In the genomic region with DNA sequence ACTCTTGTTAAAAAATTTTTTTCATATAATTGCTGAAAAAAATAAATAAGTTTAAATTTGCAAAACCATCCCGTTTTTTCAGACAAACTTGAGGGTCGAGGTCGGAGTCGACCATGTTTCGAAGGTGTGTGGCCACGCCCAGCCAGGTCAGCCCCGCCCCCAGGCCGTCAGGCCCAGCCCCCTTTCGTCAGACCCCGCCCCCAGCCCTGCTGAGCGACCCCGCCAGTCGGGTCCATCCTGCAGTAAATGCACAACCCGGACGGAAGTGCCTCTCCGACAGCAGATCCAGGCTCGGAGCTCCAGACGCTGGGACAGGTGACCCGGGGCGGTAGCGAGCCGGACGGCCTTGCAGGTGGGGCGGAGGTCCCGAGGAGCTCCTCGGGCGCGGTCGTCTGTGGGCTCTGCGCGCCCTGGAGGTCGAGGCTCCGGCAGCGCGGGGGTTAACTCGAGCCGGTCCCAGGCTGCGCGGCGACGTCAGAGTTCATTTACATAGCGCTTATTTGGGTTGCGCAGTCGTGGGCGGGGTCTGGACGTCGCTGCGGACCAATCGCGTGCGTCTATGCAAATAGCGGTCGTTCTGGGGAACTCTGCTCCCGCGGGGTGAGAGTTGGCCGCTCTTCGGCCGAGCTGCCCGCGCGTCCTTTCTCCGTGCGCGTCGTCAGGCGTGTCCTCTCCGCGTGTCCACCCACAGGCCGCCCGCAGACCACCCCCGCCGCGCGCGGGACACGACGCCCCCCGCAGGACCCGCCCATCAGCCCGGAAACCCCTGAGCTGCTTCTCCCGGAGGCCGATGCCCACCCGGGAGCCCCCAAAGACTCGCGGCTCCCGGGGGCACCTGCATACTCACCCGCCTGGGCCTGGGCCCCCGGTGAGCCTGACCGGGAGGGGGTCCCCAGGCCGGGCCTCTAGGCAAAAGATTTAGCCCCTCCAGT, we compare ENCODE assay signal across 8 cellular contexts. TPM values are rescaled to one million over a fixed set of nuclear protein-coding genes. Genes with fewer than 3 reads are reported as not detected.
DNase-seq lines count a peak whose midpoint lies in the region; ATAC-seq and TF ChIP-seq lines count a peak whose summit lies in the region.

A gene with protein sequence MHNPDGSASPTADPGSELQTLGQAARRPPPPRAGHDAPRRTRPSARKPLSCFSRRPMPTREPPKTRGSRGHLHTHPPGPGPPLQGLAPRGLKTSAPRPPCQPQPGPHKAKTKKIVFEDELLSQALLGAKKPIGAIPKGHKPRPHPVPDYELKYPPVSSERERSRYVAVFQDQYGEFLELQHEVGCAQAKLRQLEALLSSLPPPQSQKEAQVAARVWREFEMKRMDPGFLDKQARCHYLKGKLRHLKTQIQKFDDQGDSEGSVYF (plus strand): TSS at position 225 of the 932 bp plus-strand sequence. CDS start 22 bp downstream, at position 247.

- H3K4me1 Mint-ChIP-seq in activated T-helper 1 cell treated with anti-CD3 and anti-CD28 coated beads, Interleukin-12 subunit alpha, Interleukin-12 subunit beta, Interleukin-2, Interleukin-4 antibody, amounts not matched to agents 30 ng/mL and 10 ng/mL and 1 ng/mL, durations not matched to agents 14 hours and 24 hours and 36 hours (ENCODE audit: low read depth): peaks cover 4% of the 10 kb centered on the region
- peaks cover 5 to 25% (median 15%) of the 10 kb centered on the region in 3 donors for H3K4me1 Mint-ChIP-seq in naive B cell
- peaks cover 9% of the 10 kb centered on the region for H3K4me1 Mint-ChIP-seq in stimulated activated effector memory CD8-positive, alpha-beta T cell treated with anti-CD3 and anti-CD28 coated beads, Interleukin-12 subunit alpha, Interleukin-12 subunit beta, amount 100 ng/mL, for 72 hours

- H3K4me3 Mint-ChIP-seq in activated T-helper 1 cell treated with anti-CD3 and anti-CD28 coated beads, Interleukin-12 subunit alpha, Interleukin-12 subunit beta, Interleukin-2, Interleukin-4 antibody, amounts not matched to agents 30 ng/mL and 10 ng/mL and 1 ng/mL, durations not matched to agents 14 hours and 24 hours and 36 hours: peak within 1 kb of the TSS; percentile 89
- peak within 1 kb of the TSS; percentile 85 to 99 (median 95) for H3K4me3 Mint-ChIP-seq in naive B cell
- H3K4me3 Mint-ChIP-seq in stimulated activated effector memory CD8-positive, alpha-beta T cell treated with anti-CD3 and anti-CD28 coated beads, Interleukin-12 subunit alpha, Interleukin-12 subunit beta, amount 100 ng/mL, for 72 hours: peak within 1 kb of the TSS; percentile 80

- no peak for TF ChIP-seq CTCF in LNCaP clone FGC (IDR thresholded peaks at IDR 0.05; ENCODE audit: control insufficient read depth, extremely low read depth, insufficient read depth)

- H3K36me3 Mint-ChIP-seq in activated T-helper 1 cell treated with anti-CD3 and anti-CD28 coated beads, Interleukin-12 subunit alpha, Interleukin-12 subunit beta, Interleukin-2, Interleukin-4 antibody, amounts not matched to agents 30 ng/mL and 10 ng/mL and 1 ng/mL, durations not matched to agents 14 hours and 24 hours and 36 hours (ENCODE audit: low read depth): peaks cover 2% of the 10 kb centered on the region
- no peaks in the 10 kb centered on the region for H3K36me3 Mint-ChIP-seq in naive B cell
- peaks cover 11% of the 10 kb centered on the region for H3K36me3 Mint-ChIP-seq in stimulated activated effector memory CD8-positive, alpha-beta T cell treated with anti-CD3 and anti-CD28 coated beads, Interleukin-12 subunit alpha, Interleukin-12 subunit beta, amount 100 ng/mL, for 72 hours

- no peaks in the 10 kb centered on the region for H3K9me3 Mint-ChIP-seq in activated T-helper 1 cell treated with anti-CD3 and anti-CD28 coated beads, Interleukin-12 subunit alpha, Interleukin-12 subunit beta, Interleukin-2, Interleukin-4 antibody, amounts not matched to agents 30 ng/mL and 10 ng/mL and 1 ng/mL, durations not matched to agents 14 hours and 24 hours and 36 hours
- H3K9me3 Mint-ChIP-seq in naive B cell: no peaks in the 10 kb centered on the region
- H3K9me3 Mint-ChIP-seq in stimulated activated effector memory CD8-positive, alpha-beta T cell treated with anti-CD3 and anti-CD28 coated beads, Interleukin-12 subunit alpha, Interleukin-12 subunit beta, amount 100 ng/mL, for 72 hours: no peaks in the 10 kb centered on the region

- peak within 1 kb of the TSS; percentile 64 for H3K4me3 ChIP-seq in LNCaP clone FGC (ENCODE audit: low read depth, low read length)

- peak within 1 kb of the TSS; percentile 98 for H3K27ac Mint-ChIP-seq in activated T-helper 1 cell treated with anti-CD3 and anti-CD28 coated beads, Interleukin-12 subunit alpha, Interleukin-12 subunit beta, Interleukin-2, Interleukin-4 antibody, amounts not matched to agents 30 ng/mL and 10 ng/mL and 1 ng/mL, durations not matched to agents 14 hours and 24 hours and 36 hours
- H3K27ac Mint-ChIP-seq in naive B cell: peak within 1 kb of the TSS; percentile 88 to 99 (median 97)
- H3K27ac Mint-ChIP-seq in stimulated activated effector memory CD8-positive, alpha-beta T cell treated with anti-CD3 and anti-CD28 coated beads, Interleukin-12 subunit alpha, Interleukin-12 subunit beta, amount 100 ng/mL, for 72 hours: peak within 1 kb of the TSS; percentile 87

- H3K27me3 Mint-ChIP-seq in activated T-helper 1 cell treated with anti-CD3 and anti-CD28 coated beads, Interleukin-12 subunit alpha, Interleukin-12 subunit beta, Interleukin-2, Interleukin-4 antibody, amounts not matched to agents 30 ng/mL and 10 ng/mL and 1 ng/mL, durations not matched to agents 14 hours and 24 hours and 36 hours (ENCODE audit: insufficient read depth): no peaks in the 10 kb centered on the region
- H3K27me3 Mint-ChIP-seq in naive B cell: no peaks in the 10 kb centered on the region

- DNase-seq in EH (ENCODE audit: low read depth) (peak; percentile 98), GOT3 (lab: John Stamatoyannopoulos, UW) (peak; percentile 90), LNCaP clone FGC (ENCODE audit: low read depth) (peak; percentile 97), RPMI8226 (peak; percentile 98), fibroblast of gingiva (ENCODE audit: low read depth) (peak; percentile 97), naive B cell (peak; percentile 97)
- DNase-seq in activated T-helper 1 cell treated with anti-CD3 and anti-CD28 coated beads, Interleukin-12 subunit alpha, Interleukin-12 subunit beta, Interleukin-2, Interleukin-4 antibody, amounts not matched to agents 30 ng/mL and 10 ng/mL and 1 ng/mL, durations not matched to agents 14 hours and 24 hours and 36 hours (ENCODE audit: low spot score): peak; percentile 95
- peak; percentile 92 to 97 for DNase-seq in stimulated activated effector memory CD8-positive, alpha-beta T cell treated with anti-CD3 and anti-CD28 coated beads, Interleukin-12 subunit alpha, Interleukin-12 subunit beta, amount 100 ng/mL, for 72 hours (ENCODE audit: low spot score in 2 of 2)

- peak; percentile 87 to 89 for ATAC-seq in naive B cell (ENCODE audit: low read depth in 2 of 2)
- ATAC-seq in stimulated activated effector memory CD8-positive, alpha-beta T cell treated with anti-CD3 and anti-CD28 coated beads, Interleukin-12 subunit alpha, Interleukin-12 subunit beta, amount 100 ng/mL, for 72 hours: peak; percentile 96

- intact Hi-C loops in activated T-helper 1 cell treated with anti-CD3 and anti-CD28 coated beads, Interleukin-12 subunit alpha, Interleukin-12 subunit beta, Interleukin-2, Interleukin-4 antibody, amounts not matched to agents 30 ng/mL and 10 ng/mL and 1 ng/mL, durations not matched to agents 14 hours and 24 hours and 36 hours (cut with micrococcal nuclease): loop anchor here (1.0 to 5.0 kb wide), 9 partner anchors 9 to 730 kb away; a partner anchor contains a TSS

RNA-seq across cellular contexts. Expression of the gene that starts here (rescaled TPM):
- 17.0 and 19.6 TPM in 2 replicates for total RNA-seq in activated T-helper 1 cell treated with anti-CD3 and anti-CD28 coated beads, Interleukin-12 subunit alpha, Interleukin-12 subunit beta, Interleukin-2, Interleukin-4 antibody, amounts not matched to agents 30 ng/mL and 10 ng/mL and 1 ng/mL, durations not matched to agents 14 hours and 24 hours and 36 hours
- 10 to 100 TPM; 32.8 to 82.8 (median 39.3) TPM for polyA plus RNA-seq in naive B cell (ENCODE audit: low read depth in 6 of 6)

Comparison
In these comparisons a context has a peak if more than half of its experiments do, and no peak if none do; other contexts are left out.
1. Peak in every context shown above with its lines: DNase-seq, ATAC-seq and H3K4me3 ChIP-seq.